In the genomic region with DNA sequence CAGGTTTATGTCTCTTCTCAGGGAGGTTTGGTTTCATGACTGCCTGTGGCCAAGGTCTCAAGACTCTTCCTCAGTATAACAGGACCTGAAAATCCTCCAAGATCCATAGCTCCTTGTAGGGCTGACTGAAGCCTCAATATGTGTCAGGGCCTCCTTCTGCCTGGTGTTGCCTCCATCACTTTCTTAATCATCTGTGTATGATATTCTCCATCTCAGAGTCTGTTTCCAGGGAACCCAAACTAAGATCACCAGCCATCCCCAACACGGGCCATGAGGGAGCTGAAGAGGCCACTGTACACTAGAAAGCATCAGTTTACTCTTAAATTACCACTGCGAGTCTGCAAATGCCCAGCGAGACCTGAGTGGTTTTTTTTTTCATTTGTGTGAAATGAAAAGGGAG, we compare ENCODE assay signal across 1 cellular context.
A peak's percentile ranks its signal among the peaks of the same experiment; 100 is the strongest.
TF ChIP-seq lines count a peak whose summit lies in the region.

No MANE protein-coding gene starts in this region.

TF ChIP-seq in K562, 482 proteins besides CTCF, POLR2A, EP300 and RAD21 (continued from another document):
- TF ChIP-seq, protein P1, sequence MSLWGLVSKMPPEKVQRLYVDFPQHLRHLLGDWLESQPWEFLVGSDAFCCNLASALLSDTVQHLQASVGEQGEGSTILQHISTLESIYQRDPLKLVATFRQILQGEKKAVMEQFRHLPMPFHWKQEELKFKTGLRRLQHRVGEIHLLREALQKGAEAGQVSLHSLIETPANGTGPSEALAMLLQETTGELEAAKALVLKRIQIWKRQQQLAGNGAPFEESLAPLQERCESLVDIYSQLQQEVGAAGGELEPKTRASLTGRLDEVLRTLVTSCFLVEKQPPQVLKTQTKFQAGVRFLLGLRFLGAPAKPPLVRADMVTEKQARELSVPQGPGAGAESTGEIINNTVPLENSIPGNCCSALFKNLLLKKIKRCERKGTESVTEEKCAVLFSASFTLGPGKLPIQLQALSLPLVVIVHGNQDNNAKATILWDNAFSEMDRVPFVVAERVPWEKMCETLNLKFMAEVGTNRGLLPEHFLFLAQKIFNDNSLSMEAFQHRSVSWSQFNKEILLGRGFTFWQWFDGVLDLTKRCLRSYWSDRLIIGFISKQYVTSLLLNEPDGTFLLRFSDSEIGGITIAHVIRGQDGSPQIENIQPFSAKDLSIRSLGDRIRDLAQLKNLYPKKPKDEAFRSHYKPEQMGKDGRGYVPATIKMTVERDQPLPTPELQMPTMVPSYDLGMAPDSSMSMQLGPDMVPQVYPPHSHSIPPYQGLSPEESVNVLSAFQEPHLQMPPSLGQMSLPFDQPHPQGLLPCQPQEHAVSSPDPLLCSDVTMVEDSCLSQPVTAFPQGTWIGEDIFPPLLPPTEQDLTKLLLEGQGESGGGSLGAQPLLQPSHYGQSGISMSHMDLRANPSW (CRISPR knock-in tag; IDR thresholded peaks at IDR 0.05), result peak; percentile 79; the same call in 1 of the 2 replicates
- TF ChIP-seq HNRNPUL1 (IDR thresholded peaks at IDR 0.05; ENCODE audit: low read length) (no peak), PHF20 (IDR thresholded peaks at IDR 0.05; ENCODE audit: partially characterized antibody) (peak; percentile 29), LCOR (CRISPR knock-in tag; IDR thresholded peaks at IDR 0.05) (no peak)
- TF ChIP-seq, protein P2, sequence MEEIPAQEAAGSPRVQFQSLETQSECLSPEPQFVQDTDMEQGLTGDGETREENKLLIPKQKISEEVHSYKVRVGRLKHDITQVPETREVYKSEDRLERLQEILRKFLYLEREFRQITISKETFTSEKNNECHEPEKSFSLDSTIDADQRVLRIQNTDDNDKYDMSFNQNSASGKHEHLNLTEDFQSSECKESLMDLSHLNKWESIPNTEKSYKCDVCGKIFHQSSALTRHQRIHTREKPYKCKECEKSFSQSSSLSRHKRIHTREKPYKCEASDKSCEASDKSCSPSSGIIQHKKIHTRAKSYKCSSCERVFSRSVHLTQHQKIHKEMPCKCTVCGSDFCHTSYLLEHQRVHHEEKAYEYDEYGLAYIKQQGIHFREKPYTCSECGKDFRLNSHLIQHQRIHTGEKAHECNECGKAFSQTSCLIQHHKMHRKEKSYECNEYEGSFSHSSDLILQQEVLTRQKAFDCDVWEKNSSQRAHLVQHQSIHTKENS (CRISPR knock-in tag; IDR thresholded peaks at IDR 0.05), result no peak
- TF ChIP-seq, protein P3, sequence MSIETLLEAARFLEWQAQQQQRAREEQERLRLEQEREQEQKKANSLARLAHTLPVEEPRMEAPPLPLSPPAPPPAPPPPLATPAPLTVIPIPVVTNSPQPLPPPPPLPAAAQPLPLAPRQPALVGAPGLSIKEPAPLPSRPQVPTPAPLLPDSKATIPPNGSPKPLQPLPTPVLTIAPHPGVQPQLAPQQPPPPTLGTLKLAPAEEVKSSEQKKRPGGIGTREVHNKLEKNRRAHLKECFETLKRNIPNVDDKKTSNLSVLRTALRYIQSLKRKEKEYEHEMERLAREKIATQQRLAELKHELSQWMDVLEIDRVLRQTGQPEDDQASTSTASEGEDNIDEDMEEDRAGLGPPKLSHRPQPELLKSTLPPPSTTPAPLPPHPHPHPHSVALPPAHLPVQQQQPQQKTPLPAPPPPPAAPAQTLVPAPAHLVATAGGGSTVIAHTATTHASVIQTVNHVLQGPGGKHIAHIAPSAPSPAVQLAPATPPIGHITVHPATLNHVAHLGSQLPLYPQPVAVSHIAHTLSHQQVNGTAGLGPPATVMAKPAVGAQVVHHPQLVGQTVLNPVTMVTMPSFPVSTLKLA (conservative IDR thresholded peaks at IDR 0.05), result no peak
- TF ChIP-seq, protein P4, sequence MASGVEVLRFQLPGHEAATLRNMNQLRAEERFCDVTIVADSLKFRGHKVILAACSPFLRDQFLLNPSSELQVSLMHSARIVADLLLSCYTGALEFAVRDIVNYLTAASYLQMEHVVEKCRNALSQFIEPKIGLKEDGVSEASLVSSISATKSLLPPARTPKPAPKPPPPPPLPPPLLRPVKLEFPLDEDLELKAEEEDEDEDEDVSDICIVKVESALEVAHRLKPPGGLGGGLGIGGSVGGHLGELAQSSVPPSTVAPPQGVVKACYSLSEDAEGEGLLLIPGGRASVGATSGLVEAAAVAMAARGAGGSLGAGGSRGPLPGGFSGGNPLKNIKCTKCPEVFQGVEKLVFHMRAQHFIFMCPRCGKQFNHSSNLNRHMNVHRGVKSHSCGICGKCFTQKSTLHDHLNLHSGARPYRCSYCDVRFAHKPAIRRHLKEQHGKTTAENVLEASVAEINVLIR (CRISPR knock-in tag; IDR thresholded peaks at IDR 0.05), result no peak
- TF ChIP-seq, protein P5, sequence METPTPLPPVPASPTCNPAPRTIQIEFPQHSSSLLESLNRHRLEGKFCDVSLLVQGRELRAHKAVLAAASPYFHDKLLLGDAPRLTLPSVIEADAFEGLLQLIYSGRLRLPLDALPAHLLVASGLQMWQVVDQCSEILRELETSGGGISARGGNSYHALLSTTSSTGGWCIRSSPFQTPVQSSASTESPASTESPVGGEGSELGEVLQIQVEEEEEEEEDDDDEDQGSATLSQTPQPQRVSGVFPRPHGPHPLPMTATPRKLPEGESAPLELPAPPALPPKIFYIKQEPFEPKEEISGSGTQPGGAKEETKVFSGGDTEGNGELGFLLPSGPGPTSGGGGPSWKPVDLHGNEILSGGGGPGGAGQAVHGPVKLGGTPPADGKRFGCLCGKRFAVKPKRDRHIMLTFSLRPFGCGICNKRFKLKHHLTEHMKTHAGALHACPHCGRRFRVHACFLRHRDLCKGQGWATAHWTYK (CRISPR knock-in tag; IDR thresholded peaks at IDR 0.05), result no peak
